Comparison of ENCODE assay signal across 1 cellular context in the genomic region with DNA sequence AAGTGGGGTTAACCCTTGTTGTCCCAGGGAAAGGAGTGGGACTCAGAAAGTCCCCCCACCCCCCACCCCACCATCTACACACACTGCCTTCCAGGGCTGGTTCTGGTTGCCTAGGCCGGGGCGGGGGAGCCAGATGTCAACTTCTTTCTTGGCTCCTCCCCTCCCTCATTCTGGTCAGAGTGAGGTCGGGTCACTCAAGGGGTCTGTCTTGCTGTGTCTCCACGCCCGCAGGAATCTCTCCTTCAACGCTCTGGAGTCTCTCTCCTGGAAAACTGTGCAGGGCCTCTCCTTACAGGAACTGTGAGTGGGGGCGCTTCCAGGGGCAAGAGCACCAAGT.
TF ChIP-seq lines count a peak whose summit lies in the region.

No MANE protein-coding gene starts in this region.

TF ChIP-seq in K562, 482 proteins besides CTCF, POLR2A, EP300 and RAD21 (continued from another document):
- TF ChIP-seq, protein P1, sequence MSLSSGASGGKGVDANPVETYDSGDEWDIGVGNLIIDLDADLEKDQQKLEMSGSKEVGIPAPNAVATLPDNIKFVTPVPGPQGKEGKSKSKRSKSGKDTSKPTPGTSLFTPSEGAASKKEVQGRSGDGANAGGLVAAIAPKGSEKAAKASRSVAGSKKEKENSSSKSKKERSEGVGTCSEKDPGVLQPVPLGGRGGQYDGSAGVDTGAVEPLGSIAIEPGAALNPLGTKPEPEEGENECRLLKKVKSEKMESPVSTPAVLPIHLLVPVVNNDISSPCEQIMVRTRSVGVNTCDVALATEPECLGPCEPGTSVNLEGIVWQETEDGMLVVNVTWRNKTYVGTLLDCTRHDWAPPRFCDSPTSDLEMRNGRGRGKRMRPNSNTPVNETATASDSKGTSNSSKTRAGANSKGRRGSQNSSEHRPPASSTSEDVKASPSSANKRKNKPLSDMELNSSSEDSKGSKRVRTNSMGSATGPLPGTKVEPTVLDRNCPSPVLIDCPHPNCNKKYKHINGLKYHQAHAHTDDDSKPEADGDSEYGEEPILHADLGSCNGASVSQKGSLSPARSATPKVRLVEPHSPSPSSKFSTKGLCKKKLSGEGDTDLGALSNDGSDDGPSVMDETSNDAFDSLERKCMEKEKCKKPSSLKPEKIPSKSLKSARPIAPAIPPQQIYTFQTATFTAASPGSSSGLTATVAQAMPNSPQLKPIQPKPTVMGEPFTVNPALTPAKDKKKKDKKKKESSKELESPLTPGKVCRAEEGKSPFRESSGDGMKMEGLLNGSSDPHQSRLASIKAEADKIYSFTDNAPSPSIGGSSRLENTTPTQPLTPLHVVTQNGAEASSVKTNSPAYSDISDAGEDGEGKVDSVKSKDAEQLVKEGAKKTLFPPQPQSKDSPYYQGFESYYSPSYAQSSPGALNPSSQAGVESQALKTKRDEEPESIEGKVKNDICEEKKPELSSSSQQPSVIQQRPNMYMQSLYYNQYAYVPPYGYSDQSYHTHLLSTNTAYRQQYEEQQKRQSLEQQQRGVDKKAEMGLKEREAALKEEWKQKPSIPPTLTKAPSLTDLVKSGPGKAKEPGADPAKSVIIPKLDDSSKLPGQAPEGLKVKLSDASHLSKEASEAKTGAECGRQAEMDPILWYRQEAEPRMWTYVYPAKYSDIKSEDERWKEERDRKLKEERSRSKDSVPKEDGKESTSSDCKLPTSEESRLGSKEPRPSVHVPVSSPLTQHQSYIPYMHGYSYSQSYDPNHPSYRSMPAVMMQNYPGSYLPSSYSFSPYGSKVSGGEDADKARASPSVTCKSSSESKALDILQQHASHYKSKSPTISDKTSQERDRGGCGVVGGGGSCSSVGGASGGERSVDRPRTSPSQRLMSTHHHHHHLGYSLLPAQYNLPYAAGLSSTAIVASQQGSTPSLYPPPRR (CRISPR knock-in tag; IDR thresholded peaks at IDR 0.05; ENCODE audit: borderline replicate concordance) = no peak
- TF ChIP-seq EWSR1 (IDR thresholded peaks at IDR 0.05; ENCODE audit: borderline replicate concordance, low read depth, partially characterized antibody) = no peak
- TF ChIP-seq BACH1 (tag; IDR thresholded peaks at IDR 0.05) = no peak
- TF ChIP-seq UBTF (IDR thresholded peaks at IDR 0.05; ENCODE audit: borderline replicate concordance in 1 of 2, low read depth in 2 of 2, low read length in 2 of 2) = no peak
- TF ChIP-seq DPF2 (IDR thresholded peaks at IDR 0.05) = no peak
- no peak for TF ChIP-seq PRPF4 (IDR thresholded peaks at IDR 0.05; ENCODE audit: insufficient read depth, low read depth, low read length, poor library complexity, severe bottlenecking)
- no peak for TF ChIP-seq NELFE (IDR thresholded peaks at IDR 0.05; ENCODE audit: insufficient read depth, insufficient read length)
- TF ChIP-seq ZBTB7A (IDR thresholded peaks at IDR 0.05; ENCODE audit: borderline replicate concordance, control insufficient read depth, low read depth, low read length) = no peak
- 0 out of 4 replicates have a peak, but pooled peaks of 1 of the 2 experiments have one; percentile 1 for TF ChIP-seq MAZ (CRISPR knock-in tag; conservative IDR thresholded peaks at IDR 0.05 in 1 of 2, IDR thresholded peaks at IDR 0.05 in 1 of 2)
- no peak for TF ChIP-seq ELF4 (CRISPR knock-in tag; IDR thresholded peaks at IDR 0.05)
- no peak for TF ChIP-seq NR2C2 (CRISPR knock-in tag; IDR thresholded peaks at IDR 0.05)
- TF ChIP-seq NR2C2 (tag; IDR thresholded peaks at IDR 0.05) = 0 out of 2 replicates have a peak, but pooled peaks have one; percentile 28
- no peak for TF ChIP-seq ZNF232 (CRISPR knock-in tag; IDR thresholded peaks at IDR 0.05)
